ENCODE assay signal across 8 cellular contexts in the genomic region with DNA sequence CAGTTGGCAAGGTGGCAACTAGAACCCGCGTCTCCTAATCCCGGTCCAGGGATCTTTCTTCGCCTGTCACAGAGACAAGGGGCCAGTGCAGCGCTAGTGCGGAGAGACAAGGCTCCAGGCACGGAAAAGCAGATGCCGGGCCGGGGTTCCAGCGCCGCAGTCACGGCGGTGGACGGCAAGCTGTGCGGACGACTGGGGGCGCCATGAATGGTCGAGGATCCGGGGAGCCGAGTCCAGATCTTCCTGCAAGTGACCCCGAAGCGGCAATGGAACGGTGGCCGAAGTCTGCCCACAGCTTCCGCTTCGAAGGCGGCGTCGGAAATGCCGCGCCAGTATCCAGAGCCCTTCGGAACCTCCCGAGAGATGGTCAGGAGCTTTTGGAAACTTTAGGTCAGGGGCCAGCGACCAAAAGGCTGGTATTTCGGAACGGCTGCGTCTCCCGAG. TPM values are rescaled to one million over a fixed set of nuclear protein-coding genes. Genes with fewer than 3 reads are reported as not detected.
DNase-seq lines count a peak whose midpoint lies in the region; ATAC-seq, FAIRE-seq and TF ChIP-seq lines count a peak whose summit lies in the region.

No MANE protein-coding gene starts in this region.

- no peaks in the 10 kb centered on the region for H3K9me3 Mint-ChIP-seq in activated naive CD4-positive, alpha-beta T cell treated with anti-CD3 and anti-CD28 coated beads, Interleukin-2, amount 50 U/mL, for 72 hours

- no peaks in the 10 kb centered on the region for H3K9me2 ChIP-seq in DOHH2 (replicated peaks; ENCODE audit: control insufficient read depth, low read length)

- H3K9me3 ChIP-seq in DOHH2 (ENCODE audit: control insufficient read depth, insufficient read depth, low read length) (no peaks in the 10 kb centered on the region), small intestine (ENCODE audit: control insufficient read depth, low read depth) (no peaks in the 10 kb centered on the region)

- FAIRE-seq in small intestine (lab: Jason Lieb, UNC) = no peak

- peaks cover 45% of the 10 kb centered on the region for H3K79me2 ChIP-seq in DOHH2 (ENCODE audit: control insufficient read depth, low read length)

- peaks cover 8% of the 10 kb centered on the region for H3K27me3 ChIP-seq in DOHH2 (ENCODE audit: control insufficient read depth, low read length)
- H3K27me3 ChIP-seq in small intestine (ENCODE audit: control insufficient read depth in 2 of 2, insufficient read depth in 2 of 2, low read length in 2 of 2) = no peaks in the 10 kb centered on the region

- peaks cover 11% of the 10 kb centered on the region for H3K36me3 ChIP-seq in DOHH2 (ENCODE audit: control insufficient read depth, low read length)
- H3K36me3 ChIP-seq in small intestine (ENCODE audit: control insufficient read depth in 2 of 2, insufficient read depth in 2 of 2, low read length in 2 of 2) = peaks cover 0 to 1% of the 10 kb centered on the region in 2 donors

- no peak for DNase-seq in activated naive CD4-positive, alpha-beta T cell treated with anti-CD3 and anti-CD28 coated beads, Interleukin-2, amount 50 U/mL, for 72 hours (ENCODE audit: low spot score in 2 of 2)
- DNase-seq in hepatic stellate cell (ENCODE audit: low spot score) (peak; percentile 40), small intestine (no peak), pons (ENCODE audit: low spot score) (no peak), RKO (ENCODE audit: low spot score) (no peak)

- H4K20me1 ChIP-seq in DOHH2 (ENCODE audit: control insufficient read depth, insufficient read depth, low read depth, low read length) = no peaks in the 10 kb centered on the region

- H3F3A ChIP-seq in DOHH2 (ENCODE audit: control insufficient read depth, insufficient read depth) = 0 out of 2 replicates have a peak, but pooled peaks cover 2% of the 10 kb centered on the region

- no peak for TF ChIP-seq CTCF in DOHH2 (IDR thresholded peaks at IDR 0.05; ENCODE audit: low read depth, low read length, poor library complexity, severe bottlenecking)

- H3K36me3 Mint-ChIP-seq in activated naive CD4-positive, alpha-beta T cell treated with anti-CD3 and anti-CD28 coated beads, Interleukin-2, amount 50 U/mL, for 72 hours = peaks cover 16 to 22% of the 10 kb centered on the region in 2 donors

- ATAC-seq in GM19467 (IDR thresholded peaks at IDR 0.05; ENCODE audit: unreplicated experiment) (peak; percentile 33), HG03571 (IDR thresholded peaks at IDR 0.05; ENCODE audit: unreplicated experiment) (peak; percentile 24)
- ATAC-seq in activated naive CD4-positive, alpha-beta T cell treated with anti-CD3 and anti-CD28 coated beads, Interleukin-2, amount 50 U/mL, for 72 hours = peak; percentile 2 to 49

- H3K27ac ChIP-seq in DOHH2 (ENCODE audit: low read depth, low read length) (no peak overlapping the region; the same call in 1 of the 2 replicates), small intestine (ENCODE audit: low read depth in 1 of 2, low read length in 1 of 2) (peak overlapping the region; percentile 95 to 97)

- H3K4me1 ChIP-seq in DOHH2 (ENCODE audit: control insufficient read depth, low read length) (peaks cover 19% of the 10 kb centered on the region), small intestine (ENCODE audit: control insufficient read depth in 2 of 2, insufficient read depth in 1 of 2, low read depth in 1 of 2, low read length in 1 of 2) (peaks cover 2 to 3% of the 10 kb centered on the region in 2 donors)

- WGBS in small intestine, 3 donors = 0 to 1% (median 0%) methylated on average over 37 to 38 of the region's 38 CpGs

- peak overlapping the region; percentile 83 for H3K4me2 ChIP-seq in DOHH2 (ENCODE audit: low read length)

- H3K4me3 ChIP-seq in DOHH2 (ENCODE audit: low read length) (peak overlapping the region; percentile 98), small intestine (ENCODE audit: low read depth in 1 of 2, low read length in 2 of 2) (peak overlapping the region; percentile 70 to 87)

- peak overlapping the region; percentile 99 to 100 for H3K27ac Mint-ChIP-seq in activated naive CD4-positive, alpha-beta T cell treated with anti-CD3 and anti-CD28 coated beads, Interleukin-2, amount 50 U/mL, for 72 hours

RNA-seq across cellular contexts. Expression of a gene that starts 0.6 kb away (rescaled TPM):
- total RNA-seq in activated naive CD4-positive, alpha-beta T cell treated with anti-CD3 and anti-CD28 coated beads, Interleukin-2, amount 50 U/mL, for 72 hours = 10 to 100 TPM; 36.3 to 37.7 TPM
- 10 to 100 TPM in 2 of 3 donors, 1 to 10 TPM in 1; 6.8 to 19.3 (median 11.4) TPM for polyA plus RNA-seq in small intestine

RNA-seq across cellular contexts. Expression of a gene that starts 31.2 kb away (rescaled TPM):
- total RNA-seq in activated naive CD4-positive, alpha-beta T cell treated with anti-CD3 and anti-CD28 coated beads, Interleukin-2, amount 50 U/mL, for 72 hours = 10 to 100 TPM; 41.8 to 48.6 TPM
- polyA plus RNA-seq in small intestine = 100 to 1,000 TPM; 189 to 359 (median 337) TPM

RNA-seq across cellular contexts. Expression of a gene that starts 59.0 kb away (rescaled TPM):
- total RNA-seq in activated naive CD4-positive, alpha-beta T cell treated with anti-CD3 and anti-CD28 coated beads, Interleukin-2, amount 50 U/mL, for 72 hours = 100 to 1,000 TPM; 120 to 154 TPM
- polyA plus RNA-seq in small intestine = 100 to 1,000 TPM; 207 to 343 (median 333) TPM

RNA-seq across cellular contexts. Expression of a gene that starts 59.2 kb away (rescaled TPM):
- 10 to 100 TPM; 42.1 to 67.7 TPM for total RNA-seq in activated naive CD4-positive, alpha-beta T cell treated with anti-CD3 and anti-CD28 coated beads, Interleukin-2, amount 50 U/mL, for 72 hours
- 10 to 100 TPM; 28.6 to 47.6 (median 29.7) TPM for polyA plus RNA-seq in small intestine
